Comparison of ENCODE assay signal across 8 cellular contexts in genomic region chr7:100081535-100082102, GRCh38. TPM values are rescaled to one million over a fixed set of nuclear protein-coding genes. Genes with fewer than 3 reads are reported as not detected.
DNase-seq lines count a peak whose midpoint lies in the region; ATAC-seq lines count a peak whose summit lies in the region.

Gene ZNF3 (minus strand): TSS chr7:100081723. CDS start chr7:100077357, 4,366 bp downstream.

- no peaks in the 10 kb centered on the region for H3K9me3 Mint-ChIP-seq in CD4-positive, CD25-positive, alpha-beta regulatory T cell
- H3K9me3 Mint-ChIP-seq in dendritic cell treated with granulocyte-macrophage colony-stimulating factor and Interleukin-4, amounts not matched to agents 40 ng/mL and 50 ng/mL, for 4 days = no peaks in the 10 kb centered on the region

- ATAC-seq in CD4-positive, CD25-positive, alpha-beta regulatory T cell (ENCODE audit: low read depth in 2 of 2) = peak; percentile 95 to 96
- ATAC-seq in GM19395 (IDR thresholded peaks at IDR 0.05; ENCODE audit: unreplicated experiment) (peak; percentile 80), HG03565 (IDR thresholded peaks at IDR 0.05; ENCODE audit: unreplicated experiment) (peak; percentile 73), left lobe of liver (peak; percentile 88)

- peak; percentile 97 to 99 (median 98) for DNase-seq in CD4-positive, CD25-positive, alpha-beta regulatory T cell
- DNase-seq in NCI-H748 treated with DMSO at 0.1 percent for 48 hours (lab: John Stamatoyannopoulos, UW) (peak; percentile 94), left lobe of liver (ENCODE audit: low spot score) (peak; percentile 99)
- peak; percentile 96 to 99 for DNase-seq in activated CD4-positive, alpha-beta T cell treated with anti-CD3 and anti-CD28 coated beads, Interleukin-2, amount 50 U/mL, for 24 hours (ENCODE audit: low read depth in 1 of 2, low spot score in 1 of 2)
- peak; percentile 98 for DNase-seq in stimulated activated CD4-positive, alpha-beta T cell treated with anti-CD3 and anti-CD28 coated beads, Interleukin-2, amount 100 ng/mL, for 4 hours (ENCODE audit: low read depth)

- H3K27ac Mint-ChIP-seq in CD4-positive, CD25-positive, alpha-beta regulatory T cell = peak within 1 kb of the TSS; percentile 82 to 97 (median 92)
- peak within 1 kb of the TSS; percentile 82 for H3K27ac Mint-ChIP-seq in dendritic cell treated with granulocyte-macrophage colony-stimulating factor and Interleukin-4, amounts not matched to agents 40 ng/mL and 50 ng/mL, for 4 days

- H3K4me1 ChIP-seq in CD4-positive, CD25-positive, alpha-beta regulatory T cell (ENCODE audit: control insufficient read depth, insufficient read depth, low read length, poor library complexity, severe bottlenecking) = peaks cover 31% of the 10 kb centered on the region

- H3K9me3 ChIP-seq in CD4-positive, CD25-positive, alpha-beta regulatory T cell (ENCODE audit: control insufficient read depth in 2 of 2, low read length in 2 of 2) = no peaks in the 10 kb centered on the region

- H3K4me3 ChIP-seq in CD4-positive, CD25-positive, alpha-beta regulatory T cell (ENCODE audit: low read depth, low read length) = peak within 1 kb of the TSS; percentile 83

- H3K4me1 Mint-ChIP-seq in CD4-positive, CD25-positive, alpha-beta regulatory T cell = peaks cover 6 to 36% (median 25%) of the 10 kb centered on the region in 4 donors
- H3K4me1 Mint-ChIP-seq in dendritic cell treated with granulocyte-macrophage colony-stimulating factor and Interleukin-4, amounts not matched to agents 40 ng/mL and 50 ng/mL, for 4 days (ENCODE audit: low read depth) = peaks cover 54% of the 10 kb centered on the region

- H3K27me3 ChIP-seq in CD4-positive, CD25-positive, alpha-beta regulatory T cell (ENCODE audit: control insufficient read depth, insufficient read depth, low read length) = no peaks in the 10 kb centered on the region

- H3K27ac ChIP-seq in CD4-positive, CD25-positive, alpha-beta regulatory T cell (ENCODE audit: insufficient read depth, low read length, poor library complexity, severe bottlenecking) = peak within 1 kb of the TSS; percentile 81

- H3K27me3 Mint-ChIP-seq in CD4-positive, CD25-positive, alpha-beta regulatory T cell = peaks cover 16% of the 10 kb centered on the region
- peaks cover 6% of the 10 kb centered on the region for H3K27me3 Mint-ChIP-seq in dendritic cell treated with granulocyte-macrophage colony-stimulating factor and Interleukin-4, amounts not matched to agents 40 ng/mL and 50 ng/mL, for 4 days

- H3K36me3 ChIP-seq in CD4-positive, CD25-positive, alpha-beta regulatory T cell (ENCODE audit: control insufficient read depth, insufficient read depth, low read length) = peaks cover 18% of the 10 kb centered on the region

- peaks cover 16% of the 10 kb centered on the region for H3K36me3 Mint-ChIP-seq in CD4-positive, CD25-positive, alpha-beta regulatory T cell
- H3K36me3 Mint-ChIP-seq in dendritic cell treated with granulocyte-macrophage colony-stimulating factor and Interleukin-4, amounts not matched to agents 40 ng/mL and 50 ng/mL, for 4 days (ENCODE audit: low read depth) = peaks cover 37% of the 10 kb centered on the region

- peak within 1 kb of the TSS; percentile 94 to 96 (median 95) for H3K4me3 Mint-ChIP-seq in CD4-positive, CD25-positive, alpha-beta regulatory T cell
- peak within 1 kb of the TSS; percentile 81 for H3K4me3 Mint-ChIP-seq in dendritic cell treated with granulocyte-macrophage colony-stimulating factor and Interleukin-4, amounts not matched to agents 40 ng/mL and 50 ng/mL, for 4 days

- intact Hi-C loops in dendritic cell treated with granulocyte-macrophage colony-stimulating factor and Interleukin-4, amounts not matched to agents 40 ng/mL and 50 ng/mL, for 4 days (cut with micrococcal nuclease) = loop anchor here (2.0 to 10.0 kb wide), 4 partner anchors 19 to 527 kb away; partner anchors contain the start of genes AP4M1, FAM200A, MBLAC1 and MCM7

RNA-seq across cellular contexts. Expression of gene ZNF3, which starts in this region (rescaled TPM):
- total RNA-seq in CD4-positive, CD25-positive, alpha-beta regulatory T cell = 29.2 TPM
- polyA plus RNA-seq in CD4-positive, CD25-positive, alpha-beta regulatory T cell = 10 to 100 TPM; 13.4 to 27.6 (median 20.7) TPM
- total RNA-seq in left lobe of liver = 14.5 TPM

Comparison
In these comparisons a context has a peak if more than half of its experiments do, and no peak if none do; other contexts are left out.
1. Peak in every context shown above with its lines: DNase-seq, ATAC-seq, H3K4me3 ChIP-seq and H3K27ac ChIP-seq.